In the genomic region with DNA sequence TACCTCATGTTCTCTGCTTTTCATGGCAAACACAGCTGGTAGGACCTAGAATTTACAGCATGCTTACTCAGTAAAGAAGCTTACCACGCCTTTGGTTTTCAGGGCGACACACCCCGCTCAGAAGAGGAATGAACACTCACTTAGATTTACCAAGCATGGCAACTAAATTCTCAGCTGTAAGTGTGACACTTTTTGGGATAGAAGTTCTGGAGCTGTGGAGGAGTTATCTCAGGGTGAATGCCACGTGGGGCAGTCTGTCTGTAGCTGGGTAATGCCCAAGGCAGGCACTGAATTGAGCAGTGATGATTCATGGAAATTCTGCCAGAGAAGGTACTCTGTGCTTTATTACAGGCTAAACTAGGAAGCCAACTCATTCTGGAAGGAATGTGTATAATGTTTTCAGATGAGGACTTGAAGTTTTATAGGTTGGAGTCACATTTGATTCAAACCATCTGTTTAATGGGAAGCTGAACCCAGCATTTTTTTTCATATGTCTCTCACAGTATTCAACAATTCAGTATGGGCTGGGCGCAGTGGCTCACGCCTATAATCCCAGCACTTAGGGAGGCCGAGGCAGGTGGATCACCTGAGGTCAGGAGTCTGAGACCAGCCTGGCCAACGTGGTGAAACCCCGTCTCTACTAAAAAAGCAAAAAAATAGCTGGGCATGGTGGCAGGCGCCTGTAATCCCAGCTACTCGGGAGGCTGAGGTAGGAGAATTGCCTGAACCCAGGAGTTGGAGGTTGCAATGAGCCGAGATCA, we compare ENCODE assay signal across 10 cellular contexts. TPM values are rescaled to one million over a fixed set of nuclear protein-coding genes. Genes with fewer than 3 reads are reported as not detected.
DNase-seq lines count a peak whose midpoint lies in the region; ATAC-seq and TF ChIP-seq lines count a peak whose summit lies in the region.
"Had no signal": no experiment of that assay in that cellular context is flagged by ENCODE, and none has a peak within 500 bp of the region (broad histone marks: within the 10 kb centered on the region; RNA-seq: fewer than 3 reads in every experiment).

No MANE protein-coding gene starts in this region.

- BruUV-seq in HCT116 (replicated peaks; lab: Mats Ljungman, UMichigan) = no TSS peak

- CTCF ChIA-PET in HCT116 (lab: Charles Lee) = interaction anchor here (0.8 to 2.1 kb wide), 6 partner anchors 10 to 411 kb away, joined by 3 to 9 read pairs (median 6); a partner anchor contains a TSS

- TF ChIP-seq CTCF in HCT116 (IDR thresholded peaks at IDR 0.05 in 2 of 3, conservative IDR thresholded peaks at IDR 0.05 in 1 of 3; ENCODE audit: borderline replicate concordance in 1 of 3, insufficient read depth in 1 of 3, low read depth in 2 of 3, low read length in 2 of 3) = no peak
- peak; percentile 16 for TF ChIP-seq CTCF in hepatocyte (IDR thresholded peaks at IDR 0.05; ENCODE audit: poor library complexity)

- H3K9ac ChIP-seq in HCT116 (ENCODE audit: low read length) = peak overlapping the region; percentile 41
- H3K9ac ChIP-seq in adipocyte (ENCODE audit: low read length) = peak overlapping the region; percentile 61

- peak; percentile 55 for ATAC-seq in HCT116
- no peak for ATAC-seq in GM18870 (IDR thresholded peaks at IDR 0.05; ENCODE audit: unreplicated experiment)

- peak; percentile 71 for DNase-seq in HCT116 (ENCODE audit: low read depth, low spot score)
- peak; percentile 98 for DNase-seq in adipocyte (ENCODE audit: low read depth)
- peak; percentile 82 for DNase-seq in hepatocyte (ENCODE audit: low spot score)
- DNase-seq in superior temporal gyrus (ENCODE audit: extremely low spot score) = peak; percentile 39
- no peak for DNase-seq in NCI-H2227 (lab: John Stamatoyannopoulos, UW; ENCODE audit: unreplicated experiment)
- DNase-seq in DMS114 treated with DMSO at 0.1 percent for 48 hours (lab: John Stamatoyannopoulos, UW; ENCODE audit: unreplicated experiment) = no peak
- no peak for DNase-seq in NOMO-1 (lab: John Stamatoyannopoulos, UW; ENCODE audit: unreplicated experiment in 2 of 2)
- DNase-seq: activated B cell treated with CpG ODN at 0.5 μM for 24 hours; stimulated activated CD4-positive, alpha-beta T cell treated with anti-CD3 and anti-CD28 coated beads, Interleukin-4, amount 100 ng/mL, for 24 hours had no signal

- H3K4me3 ChIP-seq in HCT116 (replicated peaks in 1 of 2; ENCODE audit: low read depth in 1 of 2, low read length in 2 of 2) (0 out of 4 replicates have a peak overlapping the region, but pooled peaks of 1 of the 2 experiments have one; percentile 1), adipocyte (ENCODE audit: low read length) (peak overlapping the region; percentile 17), hepatocyte (no peak overlapping the region)

- POLR2A ChIA-PET in HCT116 (lab: Charles Lee) = interaction anchor here (0.8 kb wide), 1 partner anchor 92 kb away, joined by 3 read pairs; no protein-coding TSS in a partner anchor

- H3K9me2 ChIP-seq in HCT116 (ENCODE audit: insufficient read depth) (no peaks in the 10 kb centered on the region), hepatocyte (replicated peaks; ENCODE audit: insufficient read depth) (no peaks in the 10 kb centered on the region)

- 0 out of 2 replicates have a peak, but pooled peaks have one; percentile 7 for TF ChIP-seq RAD21 in HCT116 (IDR thresholded peaks at IDR 0.05; ENCODE audit: low read depth)

- H3K4me2 ChIP-seq in HCT116 (ENCODE audit: low read length) (peak overlapping the region; percentile 51), hepatocyte (peak overlapping the region; percentile 58)

- 48% methylated on average over 12 of the region's 12 CpGs for WGBS in hepatocyte (ENCODE audit: low lambda C conversion rate, missing lambda C conversion rate)

- H3K27me3 ChIP-seq in HCT116 (ENCODE audit: insufficient read depth, low read length) = no peaks in the 10 kb centered on the region
- no peaks in the 10 kb centered on the region for H3K27me3 ChIP-seq in adipocyte (replicated peaks; ENCODE audit: control insufficient read depth, insufficient read depth, low read length)
- H3K27me3 ChIP-seq in hepatocyte = no peaks in the 10 kb centered on the region

- peak overlapping the region; percentile 26; the same call in 1 of the 2 replicates for H3K27ac ChIP-seq in HCT116 (ENCODE audit: low read depth, low read length)
- H3K27ac ChIP-seq in hepatocyte = peak overlapping the region; percentile 91

- peaks cover 14% of the 10 kb centered on the region for H3K79me2 ChIP-seq in HCT116 (ENCODE audit: insufficient read depth, low read length)
- peaks cover 11% of the 10 kb centered on the region for H3K79me2 ChIP-seq in hepatocyte

- intact Hi-C loops in HCT116 (cut with micrococcal nuclease) = loop anchor here (10.0 kb wide), 1 partner anchor 289 kb away; no protein-coding TSS in a partner anchor

- H4K20me1 ChIP-seq in HCT116 (ENCODE audit: insufficient read depth) (no peaks in the 10 kb centered on the region), hepatocyte (ENCODE audit: insufficient read depth, poor library complexity, severe bottlenecking) (no peaks in the 10 kb centered on the region)

- H2AFZ ChIP-seq in HCT116 (ENCODE audit: low read depth, low read length, poor library complexity, severe bottlenecking) = peak overlapping the region; percentile 90
- peak overlapping the region; percentile 4 for H2AFZ ChIP-seq in hepatocyte

- TF ChIP-seq POLR2A in HCT116 (IDR thresholded peaks at IDR 0.05; ENCODE audit: borderline replicate concordance, extremely low read depth, insufficient read depth, insufficient read length) = no peak

- RAD21 ChIA-PET in HCT116 (lab: Charles Lee; ENCODE audit: low non-redundant PET in 1 of 2, low total read pairs in 2 of 2, uncharacterized antibody in 2 of 2, unreplicated experiment in 2 of 2) = no interaction called here

- H3K4me1 ChIP-seq in HCT116 (ENCODE audit: control insufficient read depth in 1 of 2, insufficient read depth in 2 of 2, low read length in 2 of 2) (peaks cover 4 to 35% of the 10 kb centered on the region in 2 experiments), adipocyte (ENCODE audit: control insufficient read depth, insufficient read depth, low read length) (peaks cover 29% of the 10 kb centered on the region), hepatocyte (ENCODE audit: insufficient read depth) (peaks cover 20% of the 10 kb centered on the region)

- H3K36me3 ChIP-seq in HCT116 (ENCODE audit: control insufficient read depth in 1 of 2, insufficient read depth in 2 of 2, low read length in 2 of 2) = peaks cover 0 to 3% of the 10 kb centered on the region in 2 experiments; a peak in 1 of 4 replicates
- H3K36me3 ChIP-seq in adipocyte (ENCODE audit: control insufficient read depth, insufficient read depth, low read length, severe bottlenecking) = no peaks in the 10 kb centered on the region
- H3K36me3 ChIP-seq in hepatocyte (replicated peaks; ENCODE audit: insufficient read depth, low read depth) = no peaks in the 10 kb centered on the region

- no peaks in the 10 kb centered on the region; a peak in 1 of 4 replicates for H3K9me3 ChIP-seq in HCT116 (ENCODE audit: control insufficient read depth in 1 of 2, insufficient read depth in 1 of 2, low read depth in 1 of 2, low read length in 2 of 2)
- no peaks in the 10 kb centered on the region for H3K9me3 ChIP-seq in adipocyte (ENCODE audit: control insufficient read depth, low read length)
- H3K9me3 ChIP-seq in hepatocyte (ENCODE audit: low read depth) = no peaks in the 10 kb centered on the region

TF ChIP-seq in HCT116, 20 proteins besides CTCF, POLR2A, EP300 and RAD21 (continues in another document):
- no peak for TF ChIP-seq CEBPB (IDR thresholded peaks at IDR 0.05; ENCODE audit: low read depth)
- no peak for TF ChIP-seq EGR1 (IDR thresholded peaks at IDR 0.05; ENCODE audit: low read depth)
- TF ChIP-seq ZNF274 (IDR thresholded peaks at IDR 0.05; ENCODE audit: low read depth, low read length) = no peak
- peak; percentile 29; the same call in 1 of the 2 replicates for TF ChIP-seq CBX3 (IDR thresholded peaks at IDR 0.05; ENCODE audit: low read depth)
- peak; percentile 60 for TF ChIP-seq SIN3A (IDR thresholded peaks at IDR 0.05; ENCODE audit: low read depth)
- TF ChIP-seq SP1 (IDR thresholded peaks at IDR 0.05; ENCODE audit: low read depth) = peak; percentile 66; the same call in 1 of the 2 replicates
- TF ChIP-seq, protein P1, sequence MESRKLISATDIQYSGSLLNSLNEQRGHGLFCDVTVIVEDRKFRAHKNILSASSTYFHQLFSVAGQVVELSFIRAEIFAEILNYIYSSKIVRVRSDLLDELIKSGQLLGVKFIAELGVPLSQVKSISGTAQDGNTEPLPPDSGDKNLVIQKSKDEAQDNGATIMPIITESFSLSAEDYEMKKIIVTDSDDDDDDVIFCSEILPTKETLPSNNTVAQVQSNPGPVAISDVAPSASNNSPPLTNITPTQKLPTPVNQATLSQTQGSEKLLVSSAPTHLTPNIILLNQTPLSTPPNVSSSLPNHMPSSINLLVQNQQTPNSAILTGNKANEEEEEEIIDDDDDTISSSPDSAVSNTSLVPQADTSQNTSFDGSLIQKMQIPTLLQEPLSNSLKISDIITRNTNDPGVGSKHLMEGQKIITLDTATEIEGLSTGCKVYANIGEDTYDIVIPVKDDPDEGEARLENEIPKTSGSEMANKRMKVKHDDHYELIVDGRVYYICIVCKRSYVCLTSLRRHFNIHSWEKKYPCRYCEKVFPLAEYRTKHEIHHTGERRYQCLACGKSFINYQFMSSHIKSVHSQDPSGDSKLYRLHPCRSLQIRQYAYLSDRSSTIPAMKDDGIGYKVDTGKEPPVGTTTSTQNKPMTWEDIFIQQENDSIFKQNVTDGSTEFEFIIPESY (IDR thresholded peaks at IDR 0.05; ENCODE audit: extremely low read depth, insufficient replicate concordance, low read length) = no peak
- no peak for TF ChIP-seq ZFX (IDR thresholded peaks at IDR 0.05)
- TF ChIP-seq POLR2AphosphoS5 (IDR thresholded peaks at IDR 0.05; ENCODE audit: low read depth, low read length) = peak; percentile 36; the same call in 1 of the 2 replicates
- no peak for TF ChIP-seq EZH2 (IDR thresholded peaks at IDR 0.05)
- no peak for TF ChIP-seq YY1 (IDR thresholded peaks at IDR 0.05; ENCODE audit: extremely low read depth, insufficient replicate concordance, low read depth, low read length)
- TF ChIP-seq ELF1 (IDR thresholded peaks at IDR 0.05; ENCODE audit: borderline replicate concordance, low read depth) = no peak
- TF ChIP-seq JUND (IDR thresholded peaks at IDR 0.05) = peak; percentile 79
- no peak for TF ChIP-seq TCF7L2 (IDR thresholded peaks at IDR 0.05; ENCODE audit: borderline replicate concordance, extremely low read depth, insufficient read depth, insufficient read length)

RNA-seq across cellular contexts. Expression of a gene that starts 3.5 kb away (rescaled TPM):
- 44.0 TPM for total RNA-seq in HCT116 (2021; ENCODE audit: unreplicated experiment)
- 12.0 and 18.2 TPM in 2 replicates for polyA plus RNA-seq in HCT116 (2012)
- total RNA-seq in hepatocyte = 15.0 and 17.3 TPM in 2 replicates
- polyA plus RNA-seq in hepatocyte = 5.1 and 5.7 TPM in 2 replicates

Comparison
In these comparisons a context has a peak if more than half of its experiments do, and no peak if none do; other contexts are left out.
1. DNase-seq: peak in HCT116 (single experiment), adipocyte (single experiment), hepatocyte (single experiment) and superior temporal gyrus (single experiment); none in NCI-H2227 (single experiment), DMS114 treated with DMSO at 0.1 percent for 48 hours (single experiment) and NOMO-1 (0 of 2).